In genomic region chr6:30555428-30556005, GRCh38 we compare ENCODE assay signal across 8 cellular contexts. TPM values are rescaled to one million over a fixed set of nuclear protein-coding genes. Genes with fewer than 3 reads are reported as not detected.
DNase-seq lines count a peak whose midpoint lies in the region; ATAC-seq and TF ChIP-seq lines count a peak whose summit lies in the region.

No MANE protein-coding gene starts in this region.

- H3K4me3 Mint-ChIP-seq in brain = peak overlapping the region; percentile 95 to 99 (median 98)

- H3K9me3 Mint-ChIP-seq in brain = peaks cover 0 to 3% (median 0%) of the 10 kb centered on the region in 5 experiments

- H3K4me3 ChIP-seq in NB4 (ENCODE audit: low read depth, low read length) (peak overlapping the region; percentile 97), iPS-18c (ENCODE audit: insufficient read depth, low read depth, low read length) (peak overlapping the region; percentile 93)

- peaks cover 22% of the 10 kb centered on the region for H3K27me3 Mint-ChIP-seq in brain

- TF ChIP-seq CTCF in NB4 (IDR thresholded peaks at IDR 0.05; ENCODE audit: low read depth, low read length) (no peak), brain (conservative IDR thresholded peaks at IDR 0.05) (no peak)

- no peaks in the 10 kb centered on the region for H3K9me3 ChIP-seq in iPS-18c (ENCODE audit: control insufficient read depth, insufficient read depth, low read length)

- no peak for TF ChIP-seq POLR2A in NB4 (IDR thresholded peaks at IDR 0.05; ENCODE audit: extremely low read depth, insufficient read length)

- peaks cover 48% of the 10 kb centered on the region for H3K4me1 Mint-ChIP-seq in brain

- ATAC-seq in sciatic nerve = peak; percentile 48
- no peak for ATAC-seq in HG03520 (IDR thresholded peaks at IDR 0.05; ENCODE audit: unreplicated experiment)

- H3K27ac Mint-ChIP-seq in brain = peak overlapping the region; percentile 97 to 99 (median 99)

- peak; percentile 24 to 25 for DNase-seq in NCI-H2081 (lab: John Stamatoyannopoulos, UW)
- DNase-seq in NCI-H2081 treated with DMSO at 0.1 percent for 48 hours (lab: John Stamatoyannopoulos, UW) = no peak
- peak; percentile 64 for DNase-seq in NB4 (ENCODE audit: low read depth)
- DNase-seq in sciatic nerve (ENCODE audit: low spot score) = peak; percentile 80
- DNase-seq in Kasumi-1 (lab: John Stamatoyannopoulos, UW) = no peak

- H3K36me3 Mint-ChIP-seq in brain = peaks cover 51% of the 10 kb centered on the region

- intact Hi-C loops in sciatic nerve (cut with DNase I) = no loop called here

RNA-seq across cellular contexts. Expression of gene GNL1, which starts 0.8 kb away (rescaled TPM):
- polyA plus RNA-seq in brain (ENCODE audit: insufficient read depth, low read depth, low replicate concordance) = 167 TPM
- total RNA-seq in sciatic nerve = 63.3 TPM

RNA-seq across cellular contexts. Expression of gene PRR3, which starts 1.6 kb away (rescaled TPM):
- 39.4 TPM for polyA plus RNA-seq in brain (ENCODE audit: insufficient read depth, low read depth, low replicate concordance)
- total RNA-seq in sciatic nerve = 10.9 TPM

RNA-seq across cellular contexts. Expression of gene ABCF1, which starts 15.7 kb away (rescaled TPM):
- polyA plus RNA-seq in brain (ENCODE audit: insufficient read depth, low read depth, low replicate concordance) = 100 TPM
- 39.1 TPM for total RNA-seq in sciatic nerve

Comparison
In these comparisons a context has a peak if more than half of its experiments do, and no peak if none do; other contexts are left out.
1. DNase-seq: peak in NCI-H2081 (2 of 2), NB4 (single experiment) and sciatic nerve (single experiment); none in NCI-H2081 treated with DMSO at 0.1 percent for 48 hours (single experiment) and Kasumi-1 (0 of 2).